20 cellular contexts compared by ENCODE assay signal in the genomic region with DNA sequence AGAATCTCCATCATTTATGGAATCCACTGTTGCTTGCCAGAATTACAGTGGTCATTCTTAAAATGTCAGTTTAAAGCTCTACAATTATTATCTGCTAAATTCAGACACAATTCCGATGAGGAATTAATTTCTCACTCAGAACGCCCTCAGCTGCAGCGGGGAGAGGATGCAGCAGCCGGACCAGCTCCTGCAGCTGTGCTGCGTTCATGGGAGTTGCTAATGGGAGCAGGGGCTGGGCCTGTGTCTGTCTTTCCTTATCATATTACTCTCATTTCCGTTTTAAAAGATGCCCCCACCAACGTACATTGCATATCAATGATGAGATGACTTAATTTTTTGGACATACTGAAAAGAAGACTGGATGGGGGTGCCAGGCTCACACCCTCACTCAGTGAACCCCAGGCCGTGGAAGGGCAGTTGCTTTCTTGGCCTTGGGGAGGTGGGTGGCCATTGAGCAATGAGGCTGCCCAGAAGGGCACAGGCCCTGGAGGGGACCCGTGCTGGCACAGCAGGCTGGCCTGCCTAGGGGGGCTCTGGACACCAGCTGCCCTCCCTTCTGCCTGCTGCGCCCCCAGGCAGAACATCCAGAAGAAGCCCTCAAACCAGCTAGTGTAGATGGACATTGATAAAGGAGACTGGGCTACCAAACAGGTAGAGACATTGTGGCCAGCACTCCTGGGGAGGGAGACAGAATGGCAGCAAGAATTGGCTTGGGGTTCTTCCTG.
DNase-seq lines count a peak whose midpoint lies in the region; ATAC-seq and TF ChIP-seq lines count a peak whose summit lies in the region.
"Had no signal": no experiment of that assay in that cellular context is flagged by ENCODE, and none has a peak within 500 bp of the region (broad histone marks: within the 10 kb centered on the region; RNA-seq: fewer than 3 reads in every experiment).

No MANE protein-coding gene starts in this region.

- no peak overlapping the region for H3K9ac ChIP-seq in colonic mucosa (ENCODE audit: low read depth in 2 of 2, low read length in 2 of 2)

- no peaks in the 10 kb centered on the region for H3K9me3 Mint-ChIP-seq in activated CD8-positive, alpha-beta memory T cell treated with anti-CD3 and anti-CD28 coated beads, Interleukin-2, amount 10 ng/mL, durations not matched to agents 7 days and 5 days (ENCODE audit: low read depth)
- H3K9me3 Mint-ChIP-seq in T-helper 2 cell treated with Interferon-gamma antibody and Interleukin-4, amounts not matched to agents 5 μg/mL and 100 μg/mL, for 36 hours, result no peaks in the 10 kb centered on the region

- DNase-seq in activated CD8-positive, alpha-beta memory T cell treated with anti-CD3 and anti-CD28 coated beads, Interleukin-2, amount 10 ng/mL, durations not matched to agents 7 days and 5 days, result peak; percentile 31
- DNase-seq in activated CD8-positive, alpha-beta memory T cell treated with anti-CD3 and anti-CD28 coated beads, Interleukin-2, amount 50 U/mL, for 4 hours, result no peak
- DNase-seq in colonic mucosa, result peak; percentile 4
- peak; percentile 64 for DNase-seq in mesenteric fat pad (ENCODE audit: low spot score)
- no peak for DNase-seq in T-helper 2 cell treated with Interferon-gamma antibody and Interleukin-4, amounts not matched to agents 5 μg/mL and 100 μg/mL, for 36 hours (ENCODE audit: low spot score)
- no peak for DNase-seq in SHP77 (lab: John Stamatoyannopoulos, UW)
- no peak for DNase-seq in midbrain (lab: John Stamatoyannopoulos, UW)
- DNase-seq: CD4-positive, alpha-beta T cell; COR-L47; DMS79; Karpas-422; NCI-H1694; NCI-H2081; NCI-H2171 treated with DMSO at 0.1 percent for 48 hours; NCI-H524 treated with DMSO at 0.1 percent for 48 hours; NCI-H82 had no signal

- ATAC-seq in activated CD8-positive, alpha-beta memory T cell treated with anti-CD3 and anti-CD28 coated beads, Interleukin-2, amount 10 ng/mL, durations not matched to agents 7 days and 5 days, result no peak
- ATAC-seq: A549, HCT116, Panc1 had no signal

- H3K9me3 ChIP-seq in colonic mucosa, result no peaks in the 10 kb centered on the region
- H3K9me3 ChIP-seq: A549 had no signal

- no peaks in the 10 kb centered on the region for H3K36me3 Mint-ChIP-seq in activated CD8-positive, alpha-beta memory T cell treated with anti-CD3 and anti-CD28 coated beads, Interleukin-2, amount 10 ng/mL, durations not matched to agents 7 days and 5 days
- H3K36me3 Mint-ChIP-seq in T-helper 2 cell treated with Interferon-gamma antibody and Interleukin-4, amounts not matched to agents 5 μg/mL and 100 μg/mL, for 36 hours (ENCODE audit: low read depth), result no peaks in the 10 kb centered on the region

- intact Hi-C loops in colonic mucosa (cut with DNase I), result no loop called here

- no peak overlapping the region for H3K27ac ChIP-seq in colonic mucosa
- H3K27ac ChIP-seq: A549 had no signal

- H3K4me3 ChIP-seq in colonic mucosa, result no peak overlapping the region
- H3K4me3 ChIP-seq: A549 had no signal

- no peaks in the 10 kb centered on the region for H3K27me3 ChIP-seq in colonic mucosa

- H3K27me3 Mint-ChIP-seq in activated CD8-positive, alpha-beta memory T cell treated with anti-CD3 and anti-CD28 coated beads, Interleukin-2, amount 10 ng/mL, durations not matched to agents 7 days and 5 days, result no peaks in the 10 kb centered on the region
- no peaks in the 10 kb centered on the region for H3K27me3 Mint-ChIP-seq in T-helper 2 cell treated with Interferon-gamma antibody and Interleukin-4, amounts not matched to agents 5 μg/mL and 100 μg/mL, for 36 hours (ENCODE audit: low read depth)
- H3K27me3 Mint-ChIP-seq: CD4-positive, alpha-beta T cell had no signal

- H3K4me3 Mint-ChIP-seq in activated CD8-positive, alpha-beta memory T cell treated with anti-CD3 and anti-CD28 coated beads, Interleukin-2, amount 10 ng/mL, durations not matched to agents 7 days and 5 days, result no peak overlapping the region
- H3K4me3 Mint-ChIP-seq in T-helper 2 cell treated with Interferon-gamma antibody and Interleukin-4, amounts not matched to agents 5 μg/mL and 100 μg/mL, for 36 hours, result no peak overlapping the region
- H3K4me3 Mint-ChIP-seq: B cell; CD4-positive, alpha-beta T cell had no signal

- no peak for TF ChIP-seq CTCF in colonic mucosa (IDR thresholded peaks at IDR 0.05)

- H3K4me1 Mint-ChIP-seq in activated CD8-positive, alpha-beta memory T cell treated with anti-CD3 and anti-CD28 coated beads, Interleukin-2, amount 10 ng/mL, durations not matched to agents 7 days and 5 days, result no peaks in the 10 kb centered on the region
- H3K4me1 Mint-ChIP-seq in T-helper 2 cell treated with Interferon-gamma antibody and Interleukin-4, amounts not matched to agents 5 μg/mL and 100 μg/mL, for 36 hours (ENCODE audit: low read depth), result no peaks in the 10 kb centered on the region
- H3K4me1 Mint-ChIP-seq: B cell had no signal

- no peaks in the 10 kb centered on the region for H3K4me1 ChIP-seq in colonic mucosa
- H3K4me1 ChIP-seq: A549 had no signal

- H3K36me3 ChIP-seq in colonic mucosa, result no peaks in the 10 kb centered on the region

- H3K27ac Mint-ChIP-seq in activated CD8-positive, alpha-beta memory T cell treated with anti-CD3 and anti-CD28 coated beads, Interleukin-2, amount 10 ng/mL, durations not matched to agents 7 days and 5 days, result no peak overlapping the region
- H3K27ac Mint-ChIP-seq in T-helper 2 cell treated with Interferon-gamma antibody and Interleukin-4, amounts not matched to agents 5 μg/mL and 100 μg/mL, for 36 hours, result no peak overlapping the region
- H3K27ac Mint-ChIP-seq: B cell; CD4-positive, alpha-beta T cell had no signal

- CTCF ChIA-PET in activated CD8-positive, alpha-beta memory T cell treated with anti-CD3 and anti-CD28 coated beads, Interleukin-2, amount 10 ng/mL, durations not matched to agents 7 days and 5 days (lab: Charles Lee), result no interaction called here

Comparison
In these comparisons a context has a peak if more than half of its experiments do, and no peak if none do; other contexts are left out.
1. DNase-seq: peak in activated CD8-positive, alpha-beta memory T cell treated with anti-CD3 and anti-CD28 coated beads, Interleukin-2, amount 10 ng/mL, durations not matched to agents 7 days and 5 days (single experiment), colonic mucosa (single experiment) and mesenteric fat pad (single experiment); none in activated CD8-positive, alpha-beta memory T cell treated with anti-CD3 and anti-CD28 coated beads, Interleukin-2, amount 50 U/mL, for 4 hours (single experiment), T-helper 2 cell treated with Interferon-gamma antibody and Interleukin-4, amounts not matched to agents 5 μg/mL and 100 μg/mL, for 36 hours (single experiment), SHP77 (0 of 2) and midbrain (single experiment).